ENCODE assay signal across 8 cellular contexts in the genomic region with DNA sequence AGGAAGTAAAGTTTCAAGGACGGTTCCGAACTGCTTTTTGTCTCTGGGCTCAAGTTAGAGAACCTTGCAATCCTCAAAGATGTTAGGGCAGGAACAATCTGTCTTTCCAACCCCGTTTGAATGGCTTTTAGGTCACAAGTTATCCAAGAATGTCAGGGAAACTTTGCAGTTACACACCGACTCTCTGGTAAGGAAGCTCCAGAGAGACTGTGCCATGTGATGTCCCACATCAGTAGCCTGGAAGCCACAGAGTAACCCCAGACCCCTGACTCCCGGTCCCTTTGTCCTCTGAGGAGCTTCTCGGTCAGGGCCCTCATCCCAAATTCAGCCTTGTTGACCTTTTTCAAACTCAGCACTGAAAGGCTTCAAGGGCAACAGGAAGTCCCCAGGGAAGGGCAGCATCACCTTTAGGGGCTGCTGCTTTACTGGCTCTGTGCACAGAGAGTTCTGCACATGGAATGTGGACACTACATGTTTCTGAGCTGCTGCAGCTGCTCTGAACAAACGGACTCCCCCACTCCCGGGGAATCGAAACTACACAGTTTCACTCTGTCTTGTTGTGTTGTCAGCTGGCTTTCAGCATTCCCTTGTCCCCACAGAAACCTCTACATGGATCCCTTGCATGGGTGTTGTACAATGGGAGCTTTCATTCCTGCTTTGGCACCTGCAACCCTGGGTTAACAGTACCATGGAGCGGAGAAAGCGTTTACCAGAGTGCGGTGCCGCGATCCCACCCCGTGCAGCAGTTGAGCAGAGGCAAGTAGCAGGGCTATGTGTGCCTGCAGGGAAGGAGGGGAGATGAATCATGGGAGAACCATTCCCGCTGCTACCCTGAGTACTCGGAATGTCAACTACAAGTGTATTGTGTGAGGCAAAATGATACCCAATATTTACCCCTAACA.
DNase-seq lines count a peak whose midpoint lies in the region; ATAC-seq and TF ChIP-seq lines count a peak whose summit lies in the region.

No MANE protein-coding gene starts in this region.

- no peaks in the 10 kb centered on the region for H3K27me3 ChIP-seq in SK-N-SH (ENCODE audit: insufficient read depth)

- H3K27ac ChIP-seq in SK-N-SH (ENCODE audit: low read depth in 2 of 2, low read length in 1 of 2): peak overlapping the region; percentile 58 to 78; a peak in 3 of 4 replicates

- H3K79me2 ChIP-seq in SK-N-SH (ENCODE audit: insufficient read depth): no peaks in the 10 kb centered on the region

- H3K9me3 Mint-ChIP-seq in progenitor cell of endocrine pancreas (ENCODE audit: low read depth): no peaks in the 10 kb centered on the region

- peak overlapping the region; percentile 85 for H3K27ac Mint-ChIP-seq in progenitor cell of endocrine pancreas

- H3F3A ChIP-seq in SK-N-SH (replicated peaks; ENCODE audit: insufficient read depth): peaks cover 8% of the 10 kb centered on the region

- no peaks in the 10 kb centered on the region for H3K36me3 ChIP-seq in SK-N-SH (replicated peaks in 1 of 2; ENCODE audit: control insufficient read depth in 1 of 2, insufficient read depth in 2 of 2, low read length in 1 of 2)

- DNase-seq in ELR (ENCODE audit: low read depth) (peak; percentile 80), SK-N-SH (no peak), Right ventricle myocardium superior (no peak), progenitor cell of endocrine pancreas (ENCODE audit: low spot score, unreplicated experiment) (no peak), GDM1 (lab: John Stamatoyannopoulos, UW) (no peak), SKM-1 treated with dmso at 0.1 percent for 144 hours (lab: John Stamatoyannopoulos, UW; ENCODE audit: unreplicated experiment) (no peak)
- no peak for DNase-seq in NK-92 treated with Interleukin-12 subunit alpha and Interleukin-12 subunit beta, amount 100 ng/mL, for 24 hours (lab: John Stamatoyannopoulos, UW)

- POLR2A ChIA-PET in SK-N-SH (lab: Yijun Ruan, JAX): no interaction called here

- H3K4me3 ChIP-seq in SK-N-SH (ENCODE audit: low read depth in 2 of 2, low read length in 1 of 2): no peak overlapping the region

- H3K27me3 Mint-ChIP-seq in progenitor cell of endocrine pancreas: peaks cover 7% of the 10 kb centered on the region

- no peaks in the 10 kb centered on the region for H3K9me3 ChIP-seq in SK-N-SH

- peaks cover 13% of the 10 kb centered on the region for H3K4me1 Mint-ChIP-seq in progenitor cell of endocrine pancreas (ENCODE audit: low read depth)

- no peak overlapping the region for H3K4me3 Mint-ChIP-seq in progenitor cell of endocrine pancreas (ENCODE audit: low read depth)

- peak overlapping the region; percentile 32; the same call in 1 of the 2 replicates for H3K4me2 ChIP-seq in SK-N-SH

- no peak for TF ChIP-seq RAD21 in SK-N-SH (IDR thresholded peaks at IDR 0.05; ENCODE audit: low read length)

- no peaks in the 10 kb centered on the region for H3K36me3 Mint-ChIP-seq in progenitor cell of endocrine pancreas (ENCODE audit: insufficient read depth)

- TF ChIP-seq EP300 in SK-N-SH (IDR thresholded peaks at IDR 0.05; ENCODE audit: borderline replicate concordance in 1 of 2, low read depth in 1 of 2, low read length in 1 of 2): no peak

- WGBS in SK-N-SH (ENCODE audit: low lambda C conversion rate): 79% methylated on average over 13 of the region's 17 CpGs

- H4K20me1 ChIP-seq in SK-N-SH (ENCODE audit: insufficient read depth): no peaks in the 10 kb centered on the region

- intact Hi-C loops in Right ventricle myocardium superior (cut with DNase I): loop anchor here (2.0 kb wide), 1 partner anchor 408 kb away; a partner anchor contains a TSS

- ATAC-seq in Right ventricle myocardium superior (ENCODE audit: poor library complexity) (peak; percentile 75), GM19023 (IDR thresholded peaks at IDR 0.05; ENCODE audit: unreplicated experiment) (no peak)

- H3K9ac ChIP-seq in SK-N-SH: peak overlapping the region; percentile 62; the same call in 1 of the 2 replicates

- TF ChIP-seq CTCF in SK-N-SH (IDR thresholded peaks at IDR 0.05) (no peak), progenitor cell of endocrine pancreas (IDR thresholded peaks at IDR 0.05; ENCODE audit: unreplicated experiment) (no peak)

- H2AFZ ChIP-seq in SK-N-SH (ENCODE audit: low read depth): 0 out of 2 replicates have a peak overlapping the region, but pooled peaks have one; percentile 44

- CTCF ChIA-PET in SK-N-SH (lab: Yijun Ruan, JAX): interaction anchor here (0.6 to 2.7 kb wide), 11 partner anchors 8 to 620 kb away, joined by 3 to 23 read pairs (median 5); a partner anchor contains a TSS

- H3K4me1 ChIP-seq in SK-N-SH (ENCODE audit: control insufficient read depth in 1 of 2, insufficient read depth in 2 of 2, low read depth in 1 of 2, low read length in 1 of 2): peaks cover 7 to 8% of the 10 kb centered on the region in 2 experiments

- H3K9me2 ChIP-seq in SK-N-SH: no peaks in the 10 kb centered on the region

TF ChIP-seq in SK-N-SH, 30 proteins besides CTCF, POLR2A, EP300 and RAD21:
- no peak; the same call in 1 of the 2 replicates for TF ChIP-seq FOXM1 (IDR thresholded peaks at IDR 0.05; ENCODE audit: low read depth)
- no peak for TF ChIP-seq POLR2AphosphoS5 (IDR thresholded peaks at IDR 0.05; ENCODE audit: low read depth, low read length)
- TF ChIP-seq TAF1 (IDR thresholded peaks at IDR 0.05; ENCODE audit: borderline replicate concordance, low read depth, low read length): no peak
- TF ChIP-seq RFX5 (IDR thresholded peaks at IDR 0.05; ENCODE audit: low read length): no peak
- TF ChIP-seq GATA2 (CRISPR knock-in tag; IDR thresholded peaks at IDR 0.05): no peak
TF ChIP-seq in SK-N-SH: peak in this region for 0.
